ENCODE assay signal across 15 cellular contexts in genomic region chr9:8351431-8351830, GRCh38.
A peak's percentile ranks its signal among the peaks of the same experiment; 100 is the strongest.
DNase-seq lines count a peak whose midpoint lies in the region; ATAC-seq and TF ChIP-seq lines count a peak whose summit lies in the region.
"Had no signal": no experiment of that assay in that cellular context is flagged by ENCODE, and none has a peak within 500 bp of the region (broad histone marks: within the 10 kb centered on the region; RNA-seq: fewer than 3 reads in every experiment).

No MANE protein-coding gene starts in this region.

- no peak for TF ChIP-seq CTCF in nephron progenitor cell (IDR thresholded peaks at IDR 0.05)
- TF ChIP-seq CTCF in mesothelial cell of epicardium (IDR thresholded peaks at IDR 0.05; ENCODE audit: unreplicated experiment), result no peak

- H3K9me3 Mint-ChIP-seq in nephron progenitor cell, result no peaks in the 10 kb centered on the region
- H3K9me3 Mint-ChIP-seq in mesothelial cell of epicardium, result peaks cover 6% of the 10 kb centered on the region
- H3K9me3 Mint-ChIP-seq: H9 had no signal

- H3K27me3 Mint-ChIP-seq in nephron progenitor cell (ENCODE audit: low read depth, poor library complexity) (no peaks in the 10 kb centered on the region), mesothelial cell of epicardium (ENCODE audit: low read depth) (no peaks in the 10 kb centered on the region)
- H3K27me3 Mint-ChIP-seq: CD4-positive, CD25-positive, alpha-beta regulatory T cell; CD8-positive, alpha-beta memory T cell had no signal

- DNase-seq in DMS 273 (lab: John Stamatoyannopoulos, UW; ENCODE audit: unreplicated experiment) (peak; percentile 26), DMS 273 treated with DMSO at 0.1 percent for 48 hours (lab: John Stamatoyannopoulos, UW) (peak; percentile 1), NCI-H82 treated with DMSO at 0.1 percent for 48 hours (lab: John Stamatoyannopoulos, UW; ENCODE audit: unreplicated experiment) (peak; percentile 0), nephron progenitor cell (no peak), mesothelial cell of epicardium (ENCODE audit: low spot score in 2 of 2, unreplicated experiment in 2 of 2) (no peak)
- DNase-seq: ACHN; BE2C; CD4-positive, CD25-positive, alpha-beta regulatory T cell; CD8-positive, alpha-beta memory T cell; COR-L47; DMS153; DMS79; GF-D8; H9 had no signal

- ATAC-seq in HG02973 (IDR thresholded peaks at IDR 0.05; ENCODE audit: unreplicated experiment), result no peak

- H3K4me1 Mint-ChIP-seq in nephron progenitor cell, result peaks cover 5% of the 10 kb centered on the region
- peaks cover 24% of the 10 kb centered on the region for H3K4me1 Mint-ChIP-seq in mesothelial cell of epicardium
- H3K4me1 Mint-ChIP-seq: CD8-positive, alpha-beta memory T cell; H9 had no signal

- peaks cover 40% of the 10 kb centered on the region for H3K36me3 Mint-ChIP-seq in nephron progenitor cell (ENCODE audit: low read depth)
- peaks cover 4% of the 10 kb centered on the region for H3K36me3 Mint-ChIP-seq in mesothelial cell of epicardium
- H3K36me3 Mint-ChIP-seq: CD4-positive, CD25-positive, alpha-beta regulatory T cell; CD8-positive, alpha-beta memory T cell had no signal

- no peak overlapping the region for H3K4me3 Mint-ChIP-seq in nephron progenitor cell
- no peak overlapping the region for H3K4me3 Mint-ChIP-seq in mesothelial cell of epicardium
- H3K4me3 Mint-ChIP-seq: CD4-positive, CD25-positive, alpha-beta regulatory T cell; CD8-positive, alpha-beta memory T cell; H9 had no signal

- H3K27ac Mint-ChIP-seq in nephron progenitor cell, result peak overlapping the region; percentile 12
- no peak overlapping the region for H3K27ac Mint-ChIP-seq in mesothelial cell of epicardium
- H3K27ac Mint-ChIP-seq: CD4-positive, CD25-positive, alpha-beta regulatory T cell; CD8-positive, alpha-beta memory T cell had no signal

Comparison
In these comparisons a context has a peak if more than half of its experiments do, and no peak if none do; other contexts are left out.
1. DNase-seq: peak in DMS 273 (single experiment), DMS 273 treated with DMSO at 0.1 percent for 48 hours (single experiment) and NCI-H82 treated with DMSO at 0.1 percent for 48 hours (single experiment); none in nephron progenitor cell (single experiment) and mesothelial cell of epicardium (0 of 2).